In genomic region chr7:37732253-37732652, GRCh38 we compare ENCODE assay signal across 8 cellular contexts. TPM values are rescaled to one million over a fixed set of nuclear protein-coding genes. Genes with fewer than 3 reads are reported as not detected.
DNase-seq lines count a peak whose midpoint lies in the region; ATAC-seq and TF ChIP-seq lines count a peak whose summit lies in the region.
"Had no signal": no experiment of that assay in that cellular context is flagged by ENCODE, and none has a peak within 500 bp of the region (broad histone marks: within the 10 kb centered on the region; RNA-seq: fewer than 3 reads in every experiment).

No MANE protein-coding gene starts in this region.

- no peaks in the 10 kb centered on the region for H3K4me1 Mint-ChIP-seq in type B pancreatic cell (ENCODE audit: unreplicated experiment)

- peak; percentile 81 for TF ChIP-seq CTCF in GM12864 (IDR thresholded peaks at IDR 0.05; ENCODE audit: low read depth, low read length, missing control alignments)
- TF ChIP-seq CTCF in type B pancreatic cell (conservative IDR thresholded peaks at IDR 0.05), result peak; percentile 71

- H3K27ac Mint-ChIP-seq in type B pancreatic cell, result no peak overlapping the region

- H3K4me3 ChIP-seq in GM12864 (ENCODE audit: low read depth, low read length), result no peak overlapping the region

- ATAC-seq in GM21390 (IDR thresholded peaks at IDR 0.05; ENCODE audit: unreplicated experiment), result peak; percentile 72
- ATAC-seq: left colon had no signal

- DNase-seq in GM12864 (ENCODE audit: low read depth) (peak; percentile 47), KG1 (lab: John Stamatoyannopoulos, UW) (peak; percentile 40), iris pigment epithelial cell (ENCODE audit: low read depth) (peak; percentile 3), type B pancreatic cell (ENCODE audit: extremely low spot score, unreplicated experiment) (no peak), activated gamma-delta T cell (lab: John Stamatoyannopoulos, UW) (no peak)
- DNase-seq in activated CD4-positive, alpha-beta T cell treated with anti-CD3 and anti-CD28 coated beads, Interleukin-2, amount 50 U/mL, for 48 hours, result peak; percentile 5 to 13

- no peak overlapping the region for H3K4me3 Mint-ChIP-seq in type B pancreatic cell

- H3K27me3 Mint-ChIP-seq in type B pancreatic cell, result peaks cover 22% of the 10 kb centered on the region

- H3K36me3 Mint-ChIP-seq in type B pancreatic cell, result no peaks in the 10 kb centered on the region

- H3K9me3 Mint-ChIP-seq in type B pancreatic cell, result peaks cover 5% of the 10 kb centered on the region

RNA-seq across cellular contexts. Expression of gene GPR141, which starts 48.7 kb away (rescaled TPM):
- 0.31 TPM in 1 of 2 replicates, not detected in the other for total RNA-seq in type B pancreatic cell (ENCODE audit: low replicate concordance)

Comparison
In these comparisons a context has a peak if more than half of its experiments do, and no peak if none do; other contexts are left out.
1. DNase-seq: peak in GM12864 (single experiment), KG1 (single experiment), activated CD4-positive, alpha-beta T cell treated with anti-CD3 and anti-CD28 coated beads, Interleukin-2, amount 50 U/mL, for 48 hours (2 of 2) and iris pigment epithelial cell (single experiment); none in type B pancreatic cell (single experiment) and activated gamma-delta T cell (single experiment).